Comparison of ENCODE assay signal across 13 cellular contexts in genomic region chr2:9377461-9378097, GRCh38. TPM values are rescaled to one million over a fixed set of nuclear protein-coding genes. Genes with fewer than 3 reads are reported as not detected.
DNase-seq lines count a peak whose midpoint lies in the region; ATAC-seq and TF ChIP-seq lines count a peak whose summit lies in the region.
"Had no signal": no experiment of that assay in that cellular context is flagged by ENCODE, and none has a peak within 500 bp of the region (broad histone marks: within the 10 kb centered on the region; RNA-seq: fewer than 3 reads in every experiment).

No MANE protein-coding gene starts in this region.

- no peak overlapping the region for H3K4me2 ChIP-seq in mesenchymal stem cell (ENCODE audit: low read length, poor library complexity, severe bottlenecking)

- H3K23ac ChIP-seq in mesenchymal stem cell (ENCODE audit: low read length in 2 of 2): no peak overlapping the region

- TF ChIP-seq CTCF in brain microvascular endothelial cell (IDR thresholded peaks at IDR 0.05; ENCODE audit: low read depth, low read length, missing control alignments): no peak
- no peak for TF ChIP-seq CTCF in tibial artery (IDR thresholded peaks at IDR 0.05)

- H3K36me3 ChIP-seq in brain microvascular endothelial cell (replicated peaks) (peaks cover 37% of the 10 kb centered on the region), mesenchymal stem cell (ENCODE audit: control insufficient read depth in 1 of 2, insufficient read depth in 2 of 2, low read depth in 1 of 2, low read length in 2 of 2) (peaks cover 24 to 60% of the 10 kb centered on the region in 2 experiments), tibial artery (peaks cover 9 to 81% (median 52%) of the 10 kb centered on the region in 3 donors)

- peak overlapping the region; percentile 75 for H2BK120ac ChIP-seq in mesenchymal stem cell (ENCODE audit: low read depth, low read length)

- H2AK5ac ChIP-seq in mesenchymal stem cell (ENCODE audit: low read length, severe bottlenecking): peak overlapping the region; percentile 98

- H3K27me3 ChIP-seq in brain microvascular endothelial cell (replicated peaks) (no peaks in the 10 kb centered on the region), mesenchymal stem cell (ENCODE audit: control insufficient read depth in 1 of 2, insufficient read depth in 1 of 2, low read length in 2 of 2) (no peaks in the 10 kb centered on the region), tibial artery (no peaks in the 10 kb centered on the region)

- peak overlapping the region; percentile 75 to 98 for H2BK12ac ChIP-seq in mesenchymal stem cell (ENCODE audit: low read length in 2 of 2)

- H4K8ac ChIP-seq in mesenchymal stem cell (ENCODE audit: low read length): peak overlapping the region; percentile 86

- intact Hi-C loops in tibial artery (cut with DNase I; ENCODE audit: low total_unique reads): no loop called here

- in situ Hi-C loops in brain microvascular endothelial cell (cut with HindIII; ENCODE audit: low pct_ligation_motif_present, low sequenced_read_pairs): no loop called here

- H3K18ac ChIP-seq in mesenchymal stem cell (ENCODE audit: low read depth in 1 of 2, low read length in 2 of 2): peak overlapping the region; percentile 93 to 95

- no peak overlapping the region for H3K4me3 ChIP-seq in brain microvascular endothelial cell (ENCODE audit: low read depth, low read length)
- peak overlapping the region in 1 of 2 experiments; percentile 20 for H3K4me3 ChIP-seq in mesenchymal stem cell (ENCODE audit: insufficient read depth in 1 of 2, low read depth in 1 of 2, low read length in 2 of 2)
- no peak overlapping the region for H3K4me3 ChIP-seq in tibial artery

- peak overlapping the region; percentile 73 to 97 for H3K4ac ChIP-seq in mesenchymal stem cell (ENCODE audit: low read depth in 1 of 2, low read length in 2 of 2)

- no peak overlapping the region for H3K9ac ChIP-seq in mesenchymal stem cell (ENCODE audit: low read length)

- peak overlapping the region; percentile 90 for H4K91ac ChIP-seq in mesenchymal stem cell (ENCODE audit: low read length)

- no peak for ATAC-seq in HG03039 (IDR thresholded peaks at IDR 0.05; ENCODE audit: unreplicated experiment)

- H2BK5ac ChIP-seq in mesenchymal stem cell (ENCODE audit: low read depth, low read length, poor library complexity, severe bottlenecking): no peak overlapping the region

- no peak overlapping the region for H3K14ac ChIP-seq in mesenchymal stem cell (ENCODE audit: low read length in 2 of 2)

- peaks cover 18% of the 10 kb centered on the region for H3K79me1 ChIP-seq in mesenchymal stem cell (replicated peaks; ENCODE audit: low read length, poor library complexity, severe bottlenecking)

- H3K9me3 ChIP-seq in mesenchymal stem cell (ENCODE audit: control insufficient read depth, low read length): no peaks in the 10 kb centered on the region
- no peaks in the 10 kb centered on the region for H3K9me3 ChIP-seq in tibial artery

- H2AFZ ChIP-seq in mesenchymal stem cell (ENCODE audit: low read depth, low read length): no peak overlapping the region

- H2BK15ac ChIP-seq in mesenchymal stem cell (ENCODE audit: low read depth, poor library complexity, severe bottlenecking): no peak overlapping the region

- 56% methylated on average over 8 of the region's 9 CpGs for WGBS in mesenchymal stem cell

- H3K4me1 ChIP-seq in mesenchymal stem cell (ENCODE audit: control insufficient read depth, insufficient read depth, low read depth, low read length) (peaks cover 48% of the 10 kb centered on the region), tibial artery (peaks cover 0 to 38% (median 4%) of the 10 kb centered on the region in 4 donors)

- peak; percentile 35 for DNase-seq in LHCN-M2 (ENCODE audit: low read depth)
- DNase-seq in brain microvascular endothelial cell: no peak
- peak; percentile 36 for DNase-seq in mesenchymal stem cell
- DNase-seq in tibial artery: no peak
- DNase-seq in NCI-H774 (lab: John Stamatoyannopoulos, UW): no peak
- no peak for DNase-seq in NK-92 treated with Interleukin-12 subunit alpha and Interleukin-12 subunit beta, amount 100 ng/mL, for 24 hours (lab: John Stamatoyannopoulos, UW)
- DNase-seq: activated naive CD4-positive, alpha-beta T cell treated with anti-CD3 and anti-CD28 coated beads, Interleukin-2, amount 10 ng/mL, durations not matched to agents 7 days and 5 days; cortex of kidney; NCI-H1417 treated with DMSO at 0.1 percent for 48 hours; NCI-H510A treated with DMSO at 0.1 percent for 48 hours; stimulated activated CD4-positive, alpha-beta T cell treated with anti-CD3 and anti-CD28 coated beads, Interleukin-4, amount 100 ng/mL, for 4 hours; stimulated activated naive CD4-positive, alpha-beta T cell had no signal

- H3K27ac ChIP-seq in brain microvascular endothelial cell (peak overlapping the region; percentile 61), mesenchymal stem cell (ENCODE audit: low read length, poor library complexity, severe bottlenecking) (peak overlapping the region; percentile 97), tibial artery (peak overlapping the region; percentile 43 to 67)

RNA-seq across cellular contexts. Expression of gene ITGB1BP1, which starts 45.7 kb away (rescaled TPM):
- 50.1 and 57.3 TPM in 2 replicates for total RNA-seq in LHCN-M2 (2014; rRNA removed)
- polyA plus RNA-seq in LHCN-M2 (2012): 194 TPM
- 138 TPM for polyA plus RNA-seq in mesenchymal stem cell (2013, experiment 1 of 2)
- 132 TPM for polyA plus RNA-seq in mesenchymal stem cell (2013, experiment 2 of 2)

RNA-seq across cellular contexts. Expression of gene CPSF3, which starts 45.9 kb away (rescaled TPM):
- total RNA-seq in LHCN-M2 (2014; rRNA removed): 56.0 and 61.0 TPM in 2 replicates
- 31.9 TPM for polyA plus RNA-seq in LHCN-M2 (2012)
- polyA plus RNA-seq in mesenchymal stem cell (2013, experiment 1 of 2): 26.5 TPM
- 27.3 TPM for polyA plus RNA-seq in mesenchymal stem cell (2013, experiment 2 of 2)

Comparison
In these comparisons a context has a peak if more than half of its experiments do, and no peak if none do; other contexts are left out.
1. DNase-seq: peak in LHCN-M2 (single experiment) and mesenchymal stem cell (single experiment); none in brain microvascular endothelial cell (single experiment), tibial artery (0 of 2), NCI-H774 (single experiment) and NK-92 treated with Interleukin-12 subunit alpha and Interleukin-12 subunit beta, amount 100 ng/mL, for 24 hours (single experiment).
2. Peak in every context shown above with its lines, with median percentiles within 50 percentile points of each other: H3K27ac ChIP-seq.